ENCODE assay signal across 7 cellular contexts in the genomic region with DNA sequence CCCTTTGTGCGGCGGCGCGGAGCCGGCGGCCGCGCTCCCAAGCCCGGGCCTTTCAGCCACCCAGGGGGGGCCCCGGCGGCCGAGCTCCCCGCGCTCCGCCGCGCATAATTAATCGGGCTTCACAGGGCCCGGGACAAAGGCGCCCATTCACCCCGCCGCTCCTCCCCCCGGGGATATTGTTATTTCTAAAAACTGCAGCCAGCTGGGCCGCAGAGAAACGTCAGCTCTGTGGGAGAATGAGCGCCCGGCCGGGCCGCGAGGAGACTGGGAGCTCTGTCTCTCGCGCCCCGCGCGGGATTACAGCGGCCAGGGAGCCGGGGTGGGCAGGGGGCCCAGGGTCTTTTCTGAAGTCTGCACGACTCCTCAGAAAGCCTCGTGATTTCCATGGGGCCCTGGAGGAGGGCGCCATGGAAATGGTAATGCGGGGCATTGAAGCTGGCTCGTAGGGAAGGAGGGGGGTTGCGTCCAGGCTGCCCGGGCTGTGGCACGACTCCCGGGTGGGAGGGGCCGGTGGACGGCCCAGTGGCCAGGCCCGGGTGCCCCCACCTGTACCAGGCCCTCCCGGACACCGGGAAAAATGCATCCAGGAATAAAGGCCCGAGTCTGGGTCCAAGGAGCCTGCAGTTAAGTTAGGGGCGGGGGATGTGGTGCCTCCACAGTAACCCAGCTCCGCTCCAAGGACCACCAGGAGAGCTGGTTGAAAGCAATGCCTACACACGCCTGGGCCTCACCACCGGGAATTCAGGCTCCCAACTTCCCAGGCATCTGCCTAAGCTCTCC.
DNase-seq lines count a peak whose midpoint lies in the region; ATAC-seq and TF ChIP-seq lines count a peak whose summit lies in the region.

No MANE protein-coding gene starts in this region.

- H3K4me1 ChIP-seq in NT2/D1 (ENCODE audit: insufficient read depth, insufficient read length) = peaks cover 14% of the 10 kb centered on the region
- peaks cover 10 to 23% of the 10 kb centered on the region in 2 donors for H3K4me1 ChIP-seq in thyroid gland

- DNase-seq in NT2/D1 (ENCODE audit: low read depth, low spot score) (peak; percentile 65), epithelial cell of esophagus (ENCODE audit: low read depth) (peak; percentile 30), midbrain (lab: John Stamatoyannopoulos, UW) (peak; percentile 97), thyroid gland (peak; percentile 66 to 74)
- no peak for DNase-seq in stimulated activated effector memory CD8-positive, alpha-beta T cell treated with anti-CD3 and anti-CD28 coated beads, Interleukin-12 subunit alpha, Interleukin-12 subunit beta, amount 100 ng/mL, for 72 hours (ENCODE audit: low spot score in 2 of 2)

- ATAC-seq in HG03432 (IDR thresholded peaks at IDR 0.05; ENCODE audit: unreplicated experiment) (no peak), GM21360 (IDR thresholded peaks at IDR 0.05; ENCODE audit: unreplicated experiment) (no peak)
- ATAC-seq in stimulated activated effector memory CD8-positive, alpha-beta T cell treated with anti-CD3 and anti-CD28 coated beads, Interleukin-12 subunit alpha, Interleukin-12 subunit beta, amount 100 ng/mL, for 72 hours = no peak

- intact Hi-C loops in thyroid gland (cut with DNase I) = no loop called here

- no peaks in the 10 kb centered on the region for H3K27me3 ChIP-seq in NT2/D1 (ENCODE audit: insufficient read depth, insufficient read length)
- no peaks in the 10 kb centered on the region for H3K27me3 ChIP-seq in thyroid gland

- H3K36me3 Mint-ChIP-seq in stimulated activated effector memory CD8-positive, alpha-beta T cell treated with anti-CD3 and anti-CD28 coated beads, Interleukin-12 subunit alpha, Interleukin-12 subunit beta, amount 100 ng/mL, for 72 hours = no peaks in the 10 kb centered on the region

- no peak for TF ChIP-seq CTCF in epithelial cell of esophagus (IDR thresholded peaks at IDR 0.05; ENCODE audit: insufficient read depth, low read depth, low read length, missing control alignments)
- no peak for TF ChIP-seq CTCF in thyroid gland (IDR thresholded peaks at IDR 0.05)

- no peaks in the 10 kb centered on the region for H3K9me3 Mint-ChIP-seq in stimulated activated effector memory CD8-positive, alpha-beta T cell treated with anti-CD3 and anti-CD28 coated beads, Interleukin-12 subunit alpha, Interleukin-12 subunit beta, amount 100 ng/mL, for 72 hours

- H3K27ac ChIP-seq in thyroid gland = peak overlapping the region; percentile 54 to 85 (median 81)

- no peak overlapping the region for H3K4me3 Mint-ChIP-seq in stimulated activated effector memory CD8-positive, alpha-beta T cell treated with anti-CD3 and anti-CD28 coated beads, Interleukin-12 subunit alpha, Interleukin-12 subunit beta, amount 100 ng/mL, for 72 hours

- peak in 1 of 2 donors; percentile 49 for TF ChIP-seq POLR2A in thyroid gland (IDR thresholded peaks at IDR 0.05)

- peak overlapping the region; percentile 58 for H3K9ac ChIP-seq in NT2/D1 (ENCODE audit: insufficient read length, low read depth)

- H3K4me1 Mint-ChIP-seq in stimulated activated effector memory CD8-positive, alpha-beta T cell treated with anti-CD3 and anti-CD28 coated beads, Interleukin-12 subunit alpha, Interleukin-12 subunit beta, amount 100 ng/mL, for 72 hours = peaks cover 3% of the 10 kb centered on the region

- H3K9me3 ChIP-seq in NT2/D1 (ENCODE audit: insufficient read depth, low read length) = peaks cover 7% of the 10 kb centered on the region; the same call in 1 of the 2 replicates
- no peaks in the 10 kb centered on the region for H3K9me3 ChIP-seq in thyroid gland

- H3K4me3 ChIP-seq in NT2/D1 (ENCODE audit: insufficient read length, low read depth) = no peak overlapping the region
- H3K4me3 ChIP-seq in epithelial cell of esophagus (ENCODE audit: low read length) = no peak overlapping the region
- H3K4me3 ChIP-seq in thyroid gland (replicated peaks in 1 of 3) = peak overlapping the region in 2 of 3 donors; percentile 20 to 46

- no peaks in the 10 kb centered on the region for H3K36me3 ChIP-seq in NT2/D1 (ENCODE audit: insufficient read depth, insufficient read length, low read length)
- H3K36me3 ChIP-seq in thyroid gland = no peaks in the 10 kb centered on the region

- H3K27ac Mint-ChIP-seq in stimulated activated effector memory CD8-positive, alpha-beta T cell treated with anti-CD3 and anti-CD28 coated beads, Interleukin-12 subunit alpha, Interleukin-12 subunit beta, amount 100 ng/mL, for 72 hours = no peak overlapping the region

- WGBS in thyroid gland, 2 donors = 24 to 27% methylated on average over 16 to 24 of the region's 56 CpGs

Comparison
In these comparisons a context has a peak if more than half of its experiments do, and no peak if none do; other contexts are left out.
1. DNase-seq: peak in NT2/D1 (single experiment), epithelial cell of esophagus (single experiment), midbrain (single experiment) and thyroid gland (2 of 2); none in stimulated activated effector memory CD8-positive, alpha-beta T cell treated with anti-CD3 and anti-CD28 coated beads, Interleukin-12 subunit alpha, Interleukin-12 subunit beta, amount 100 ng/mL, for 72 hours (0 of 2).
2. H3K4me3 ChIP-seq: peak in thyroid gland (2 of 3); none in NT2/D1 (single experiment) and epithelial cell of esophagus (single experiment).